In genomic region chr18:59358611-59359575, GRCh38 we compare ENCODE assay signal across 1 cellular context.
TF ChIP-seq lines count a peak whose summit lies in the region.

Gene LMAN1, minus strand, starts transcription at chr18:59359265. Its CDS starts 21 bp downstream, at chr18:59359244.

TF ChIP-seq in K562, 482 proteins besides CTCF, POLR2A, EP300 and RAD21 (continued from another document and continues in another):
- TF ChIP-seq ARID4B (CRISPR knock-in tag; IDR thresholded peaks at IDR 0.05): peak; percentile 61; the same call in 1 of the 2 replicates
- TF ChIP-seq HCFC1 (IDR thresholded peaks at IDR 0.05; ENCODE audit: low read depth, low read length): peak; percentile 21; the same call in 1 of the 2 replicates
- TF ChIP-seq GTF3C2 (IDR thresholded peaks at IDR 0.05; ENCODE audit: borderline replicate concordance, extremely low read depth, insufficient read length): no peak
- no peak for TF ChIP-seq XRCC5 (IDR thresholded peaks at IDR 0.05; ENCODE audit: low read depth, low read length)
- 0 out of 2 replicates have a peak, but pooled peaks have one; percentile 53 for TF ChIP-seq SIN3B (IDR thresholded peaks at IDR 0.05; ENCODE audit: low read depth)
- TF ChIP-seq FOXA3 (CRISPR knock-in tag; conservative IDR thresholded peaks at IDR 0.05 in 1 of 2, IDR thresholded peaks at IDR 0.05 in 1 of 2): no peak
- peak; percentile 50 for TF ChIP-seq EGR1 (conservative IDR thresholded peaks at IDR 0.05)
- no peak for TF ChIP-seq BRD9 (IDR thresholded peaks at IDR 0.05; ENCODE audit: low read depth, partially characterized antibody)
- TF ChIP-seq ZNF511 (CRISPR knock-in tag; IDR thresholded peaks at IDR 0.05): 0 out of 2 replicates have a peak, but pooled peaks have one; percentile 51
- no peak for TF ChIP-seq ZNF75A (CRISPR knock-in tag; IDR thresholded peaks at IDR 0.05)
- no peak for TF ChIP-seq CHAMP1 (IDR thresholded peaks at IDR 0.05)
- TF ChIP-seq IFI16 (CRISPR knock-in tag; IDR thresholded peaks at IDR 0.05): no peak
- TF ChIP-seq POLR2G (IDR thresholded peaks at IDR 0.05; ENCODE audit: low read depth, low read length): peak; percentile 95
- no peak for TF ChIP-seq RFX7 (CRISPR knock-in tag; IDR thresholded peaks at IDR 0.05)
- TF ChIP-seq VEZF1 (CRISPR knock-in tag; IDR thresholded peaks at IDR 0.05): peak; percentile 95
- peak; percentile 51; the same call in 1 of the 2 replicates for TF ChIP-seq TFAP4 (CRISPR knock-in tag; IDR thresholded peaks at IDR 0.05; ENCODE audit: borderline replicate concordance)
- peak; percentile 85; the same call in 1 of the 2 replicates for TF ChIP-seq CREB3L1 (IDR thresholded peaks at IDR 0.05; ENCODE audit: borderline replicate concordance, low read depth)
- TF ChIP-seq TOE1 (IDR thresholded peaks at IDR 0.05; ENCODE audit: borderline replicate concordance): no peak
- no peak for TF ChIP-seq TOE1 (CRISPR knock-in tag; IDR thresholded peaks at IDR 0.05; ENCODE audit: borderline replicate concordance, low read depth)
- TF ChIP-seq NR2F6 (CRISPR knock-in tag; IDR thresholded peaks at IDR 0.05): no peak
- TF ChIP-seq CREBBP (IDR thresholded peaks at IDR 0.05; ENCODE audit: low read depth, low read length): no peak
- peak; percentile 78 for TF ChIP-seq PKNOX1 (IDR thresholded peaks at IDR 0.05)
- TF ChIP-seq ZNF644 (tag; IDR thresholded peaks at IDR 0.05; ENCODE audit: low read depth): no peak
- no peak for TF ChIP-seq TFAM (CRISPR knock-in tag; conservative IDR thresholded peaks at IDR 0.05)
- TF ChIP-seq SMAD1 (IDR thresholded peaks at IDR 0.05; ENCODE audit: low read depth, low read length, partially characterized antibody): peak; percentile 14
- TF ChIP-seq ZBTB40 (IDR thresholded peaks at IDR 0.05): no peak
- TF ChIP-seq ZBTB40 (CRISPR knock-in tag; IDR thresholded peaks at IDR 0.05): no peak
- TF ChIP-seq ZNF436 (CRISPR knock-in tag; IDR thresholded peaks at IDR 0.05): no peak
